In the genomic region with DNA sequence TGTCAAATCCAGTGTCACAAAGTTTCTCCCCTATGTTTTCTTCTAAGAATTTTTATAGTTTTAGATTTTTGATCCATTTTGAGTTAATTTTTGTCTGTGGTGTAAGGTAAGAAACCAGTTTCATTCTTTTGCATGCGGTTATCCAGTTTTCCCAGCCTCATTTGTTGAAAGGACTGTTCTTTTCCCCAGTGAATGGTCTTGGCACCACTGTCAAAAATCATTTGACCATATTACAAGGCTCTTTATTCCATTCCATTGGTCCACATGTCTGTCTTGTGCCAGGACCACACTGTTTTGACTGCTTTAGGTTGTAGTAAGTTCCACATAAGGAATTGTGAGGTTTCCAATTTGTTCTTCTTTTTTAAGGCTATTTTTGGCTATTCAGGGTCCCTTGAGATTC, we compare ENCODE assay signal across 20 cellular contexts.
DNase-seq lines count a peak whose midpoint lies in the region; ATAC-seq and TF ChIP-seq lines count a peak whose summit lies in the region.
"Had no signal": no experiment of that assay in that cellular context is flagged by ENCODE, and none has a peak within 500 bp of the region (broad histone marks: within the 10 kb centered on the region; RNA-seq: fewer than 3 reads in every experiment).

No MANE protein-coding gene starts in this region.

- peaks cover 16% of the 10 kb centered on the region for H3K4me1 ChIP-seq in prostate gland (replicated peaks)
- H3K4me1 ChIP-seq: A549, Caco-2 had no signal

- H3K9me3 ChIP-seq in neural cell (ENCODE audit: low read length) (peaks cover 6% of the 10 kb centered on the region), prostate gland (no peaks in the 10 kb centered on the region)

- H2AFZ ChIP-seq in neural cell (ENCODE audit: low read depth, low read length): no peak overlapping the region

- no peaks in the 10 kb centered on the region for H3K9me2 ChIP-seq in neural cell (ENCODE audit: insufficient read depth, low read length)

- no peaks in the 10 kb centered on the region for H3F3A ChIP-seq in neural cell (ENCODE audit: insufficient read depth, low read length, poor library complexity, severe bottlenecking)

- DNase-seq in SK-MEL-5 (ENCODE audit: low read depth, low spot score) (peak; percentile 16), foreskin melanocyte (peak; percentile 20), medulla oblongata (ENCODE audit: extremely low spot score) (peak; percentile 57), prostate gland (ENCODE audit: low spot score) (no peak), NCI-H146 treated with DMSO at 0.1 percent for 48 hours (lab: John Stamatoyannopoulos, UW; ENCODE audit: unreplicated experiment) (no peak)
- no peak for DNase-seq in stimulated activated CD4-positive, alpha-beta T cell treated with anti-CD3 and anti-CD28 coated beads, Interleukin-12 subunit alpha, Interleukin-12 subunit beta, amount 100 ng/mL, for 4 hours
- DNase-seq in stimulated activated effector memory CD8-positive, alpha-beta T cell treated with anti-CD3 and anti-CD28 coated beads, Interleukin-12 subunit alpha, Interleukin-12 subunit beta, amount 100 ng/mL, for 72 hours (ENCODE audit: low spot score in 2 of 2): no peak
- DNase-seq: AML-193; Caco-2; Calu3; CD4-positive, alpha-beta T cell; CD8-positive, alpha-beta T cell; DMS79 treated with DMSO at 0.1 percent for 48 hours; GF-D8 had no signal

- no peaks in the 10 kb centered on the region for H3K36me3 Mint-ChIP-seq in stimulated activated effector memory CD8-positive, alpha-beta T cell treated with anti-CD3 and anti-CD28 coated beads, Interleukin-12 subunit alpha, Interleukin-12 subunit beta, amount 100 ng/mL, for 72 hours

- no peak overlapping the region for H3K9ac ChIP-seq in neural cell (ENCODE audit: low read length)
- H3K9ac ChIP-seq: BLaER1 treated with 17β-estradiol and CSF1 and Interleukin-3, amounts not matched to agents 10 nM and 100 nM had no signal

- TF ChIP-seq POLR2A in prostate gland (IDR thresholded peaks at IDR 0.05): no peak

- peaks cover 13% of the 10 kb centered on the region for H3K9me3 Mint-ChIP-seq in stimulated activated effector memory CD8-positive, alpha-beta T cell treated with anti-CD3 and anti-CD28 coated beads, Interleukin-12 subunit alpha, Interleukin-12 subunit beta, amount 100 ng/mL, for 72 hours

- H3K4me1 Mint-ChIP-seq in stimulated activated effector memory CD8-positive, alpha-beta T cell treated with anti-CD3 and anti-CD28 coated beads, Interleukin-12 subunit alpha, Interleukin-12 subunit beta, amount 100 ng/mL, for 72 hours: peaks cover 27% of the 10 kb centered on the region

- in situ Hi-C loops in SK-MEL-5 (cut with HindIII; ENCODE audit: low pct_unique_long_range_greater_than_20kb, low sequenced_read_pairs): no loop called here

- TF ChIP-seq CTCF in neural cell (IDR thresholded peaks at IDR 0.05; ENCODE audit: poor library complexity, severe bottlenecking): no peak
- TF ChIP-seq CTCF in prostate gland (IDR thresholded peaks at IDR 0.05): no peak

- H3K27ac ChIP-seq in neural cell (ENCODE audit: low read length) (peak overlapping the region; percentile 87), prostate gland (no peak overlapping the region)
- H3K27ac ChIP-seq: 22Rv1; A549; BLaER1 treated with 17β-estradiol and CSF1 and Interleukin-3, amounts not matched to agents 10 nM and 100 nM; C4-2B had no signal

- H3K27me3 ChIP-seq in neural cell (ENCODE audit: insufficient read depth, low read depth, low read length) (no peaks in the 10 kb centered on the region), prostate gland (replicated peaks; ENCODE audit: insufficient read depth) (no peaks in the 10 kb centered on the region)

- H4K20me1 ChIP-seq in neural cell (ENCODE audit: insufficient read depth): no peaks in the 10 kb centered on the region

- 97% methylated on average over 1 of the region's 1 CpG for WGBS in prostate gland

- ATAC-seq in stimulated activated effector memory CD8-positive, alpha-beta T cell treated with anti-CD3 and anti-CD28 coated beads, Interleukin-12 subunit alpha, Interleukin-12 subunit beta, amount 100 ng/mL, for 72 hours: no peak
- ATAC-seq: A549; CD8-positive, alpha-beta T cell had no signal

- H3K79me2 ChIP-seq in neural cell (replicated peaks; ENCODE audit: insufficient read depth, low read length): no peaks in the 10 kb centered on the region

- no peak for TF ChIP-seq EP300 in neural cell (conservative IDR thresholded peaks at IDR 0.05; ENCODE audit: poor library complexity, severe bottlenecking)

- H3K27ac Mint-ChIP-seq in stimulated activated effector memory CD8-positive, alpha-beta T cell treated with anti-CD3 and anti-CD28 coated beads, Interleukin-12 subunit alpha, Interleukin-12 subunit beta, amount 100 ng/mL, for 72 hours: no peak overlapping the region
- H3K27ac Mint-ChIP-seq: B cell; CD4-positive, alpha-beta T cell; CD8-positive, alpha-beta T cell had no signal

- TF ChIP-seq RAD21 in neural cell (conservative IDR thresholded peaks at IDR 0.05): no peak

- H3K36me3 ChIP-seq in neural cell (ENCODE audit: insufficient read depth, low read length) (no peaks in the 10 kb centered on the region), prostate gland (no peaks in the 10 kb centered on the region)

- no peak overlapping the region for H3K4me3 Mint-ChIP-seq in stimulated activated effector memory CD8-positive, alpha-beta T cell treated with anti-CD3 and anti-CD28 coated beads, Interleukin-12 subunit alpha, Interleukin-12 subunit beta, amount 100 ng/mL, for 72 hours
- H3K4me3 Mint-ChIP-seq: B cell; CD4-positive, alpha-beta T cell; CD8-positive, alpha-beta T cell had no signal

- intact Hi-C loops in prostate gland (cut with DNase I): no loop called here

- H3K4me3 ChIP-seq in neural cell (ENCODE audit: low read length) (no peak overlapping the region), prostate gland (no peak overlapping the region)
- H3K4me3 ChIP-seq: A549; BLaER1 treated with 17β-estradiol and CSF1 and Interleukin-3, amounts not matched to agents 10 nM and 100 nM had no signal

- H3K4me2 ChIP-seq in neural cell (ENCODE audit: low read length): no peak overlapping the region
- H3K4me2 ChIP-seq: A549; BLaER1 treated with 17β-estradiol and CSF1 and Interleukin-3, amounts not matched to agents 10 nM and 100 nM had no signal

TF ChIP-seq in neural cell, 6 proteins besides CTCF, POLR2A, EP300 and RAD21:
- TF ChIP-seq SMC3 (conservative IDR thresholded peaks at IDR 0.05; ENCODE audit: poor library complexity) (no peak), TAF1 (IDR thresholded peaks at IDR 0.05; ENCODE audit: low read depth) (no peak), EZH2 (IDR thresholded peaks at IDR 0.05; ENCODE audit: borderline replicate concordance, insufficient read depth, low read length, poor library complexity, severe bottlenecking) (no peak), MXI1 (conservative IDR thresholded peaks at IDR 0.05; ENCODE audit: poor library complexity, severe bottlenecking) (no peak), POLR2AphosphoS5 (IDR thresholded peaks at IDR 0.05) (no peak)
- TF ChIP-seq, protein P1, sequence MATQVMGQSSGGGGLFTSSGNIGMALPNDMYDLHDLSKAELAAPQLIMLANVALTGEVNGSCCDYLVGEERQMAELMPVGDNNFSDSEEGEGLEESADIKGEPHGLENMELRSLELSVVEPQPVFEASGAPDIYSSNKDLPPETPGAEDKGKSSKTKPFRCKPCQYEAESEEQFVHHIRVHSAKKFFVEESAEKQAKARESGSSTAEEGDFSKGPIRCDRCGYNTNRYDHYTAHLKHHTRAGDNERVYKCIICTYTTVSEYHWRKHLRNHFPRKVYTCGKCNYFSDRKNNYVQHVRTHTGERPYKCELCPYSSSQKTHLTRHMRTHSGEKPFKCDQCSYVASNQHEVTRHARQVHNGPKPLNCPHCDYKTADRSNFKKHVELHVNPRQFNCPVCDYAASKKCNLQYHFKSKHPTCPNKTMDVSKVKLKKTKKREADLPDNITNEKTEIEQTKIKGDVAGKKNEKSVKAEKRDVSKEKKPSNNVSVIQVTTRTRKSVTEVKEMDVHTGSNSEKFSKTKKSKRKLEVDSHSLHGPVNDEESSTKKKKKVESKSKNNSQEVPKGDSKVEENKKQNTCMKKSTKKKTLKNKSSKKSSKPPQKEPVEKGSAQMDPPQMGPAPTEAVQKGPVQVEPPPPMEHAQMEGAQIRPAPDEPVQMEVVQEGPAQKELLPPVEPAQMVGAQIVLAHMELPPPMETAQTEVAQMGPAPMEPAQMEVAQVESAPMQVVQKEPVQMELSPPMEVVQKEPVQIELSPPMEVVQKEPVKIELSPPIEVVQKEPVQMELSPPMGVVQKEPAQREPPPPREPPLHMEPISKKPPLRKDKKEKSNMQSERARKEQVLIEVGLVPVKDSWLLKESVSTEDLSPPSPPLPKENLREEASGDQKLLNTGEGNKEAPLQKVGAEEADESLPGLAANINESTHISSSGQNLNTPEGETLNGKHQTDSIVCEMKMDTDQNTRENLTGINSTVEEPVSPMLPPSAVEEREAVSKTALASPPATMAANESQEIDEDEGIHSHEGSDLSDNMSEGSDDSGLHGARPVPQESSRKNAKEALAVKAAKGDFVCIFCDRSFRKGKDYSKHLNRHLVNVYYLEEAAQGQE (IDR thresholded peaks at IDR 0.05; ENCODE audit: borderline replicate concordance): no peak
TF ChIP-seq in neural cell: peak in this region for 0.

Comparison
In these comparisons a context has a peak if more than half of its experiments do, and no peak if none do; other contexts are left out.
1. DNase-seq: peak in SK-MEL-5 (single experiment), foreskin melanocyte (single experiment) and medulla oblongata (single experiment); none in stimulated activated CD4-positive, alpha-beta T cell treated with anti-CD3 and anti-CD28 coated beads, Interleukin-12 subunit alpha, Interleukin-12 subunit beta, amount 100 ng/mL, for 4 hours (single experiment), prostate gland (single experiment), NCI-H146 treated with DMSO at 0.1 percent for 48 hours (single experiment) and stimulated activated effector memory CD8-positive, alpha-beta T cell treated with anti-CD3 and anti-CD28 coated beads, Interleukin-12 subunit alpha, Interleukin-12 subunit beta, amount 100 ng/mL, for 72 hours (0 of 2).